In the genomic region with DNA sequence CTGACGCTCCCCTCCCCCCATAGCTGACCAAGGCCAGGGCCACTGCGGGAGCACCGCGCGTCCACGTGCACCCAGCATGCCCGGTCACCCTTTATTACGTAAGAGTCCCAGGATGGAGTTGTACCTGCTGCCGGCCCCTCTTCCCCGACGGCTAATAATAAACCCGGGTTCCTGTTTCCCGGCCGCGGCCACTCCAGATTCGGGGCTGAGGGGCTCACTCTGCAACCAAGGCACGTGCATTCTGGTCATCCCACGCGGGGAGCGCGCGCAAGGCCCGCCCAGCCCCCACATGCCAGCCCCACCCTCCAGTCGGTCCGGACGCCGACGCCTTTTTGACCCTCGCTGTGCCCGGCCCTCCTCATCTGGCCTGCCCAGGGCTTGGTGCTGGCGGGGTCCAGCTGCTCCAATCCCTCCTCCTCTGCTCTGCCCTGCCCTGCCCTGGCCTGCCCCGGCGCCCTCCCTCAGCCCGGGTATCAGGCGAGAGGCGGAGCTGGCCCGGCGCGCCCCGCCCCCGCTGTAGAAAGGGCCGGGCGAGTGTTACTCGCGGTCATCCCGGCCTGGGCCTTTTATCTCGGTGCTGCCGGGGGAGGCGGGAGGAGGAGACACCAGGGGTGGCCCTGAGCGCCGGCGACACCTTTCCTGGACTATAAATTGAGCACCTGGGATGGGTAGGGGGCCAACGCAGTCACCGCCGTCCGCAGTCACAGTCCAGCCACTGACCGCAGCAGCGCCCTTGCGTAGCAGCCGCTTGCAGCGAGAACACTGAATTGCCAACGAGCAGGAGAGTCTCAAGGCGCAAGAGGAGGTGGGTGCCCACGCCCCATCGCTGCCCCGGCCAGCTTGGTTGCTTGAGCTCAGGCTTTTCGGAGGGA, we compare ENCODE assay signal across 8 cellular contexts. TPM values are rescaled to one million over a fixed set of nuclear protein-coding genes. Genes with fewer than 3 reads are reported as not detected.
A peak's percentile ranks its signal among the peaks of the same experiment; 100 is the strongest.
DNase-seq lines count a peak whose midpoint lies in the region; ATAC-seq and TF ChIP-seq lines count a peak whose summit lies in the region.

No MANE protein-coding gene starts in this region.

- H3K27ac Mint-ChIP-seq in WTC11 (peak overlapping the region; percentile 99), chondrocyte (ENCODE audit: unreplicated experiment) (peak overlapping the region; percentile 99)

- peaks cover 33% of the 10 kb centered on the region for H3K36me3 Mint-ChIP-seq in WTC11
- peaks cover 2% of the 10 kb centered on the region for H3K36me3 Mint-ChIP-seq in chondrocyte (ENCODE audit: low read depth)

- CTCF ChIA-PET in WTC11 (lab: Charles Lee): interaction anchor here (1.5 kb wide), 1 partner anchor 262 kb away, joined by 4 read pairs; no protein-coding TSS in a partner anchor

- POLR2A ChIA-PET in WTC11 (lab: Charles Lee): interaction anchor here (0.6 to 5.7 kb wide), 8 partner anchors 13 to 348 kb away, joined by 3 to 41 read pairs (median 4); no protein-coding TSS in a partner anchor

- no peaks in the 10 kb centered on the region for H3K27me3 Mint-ChIP-seq in WTC11 (ENCODE audit: low read depth)
- no peaks in the 10 kb centered on the region for H3K27me3 Mint-ChIP-seq in chondrocyte (ENCODE audit: low read depth)

- TF ChIP-seq CTCF in AG09319 (IDR thresholded peaks at IDR 0.05; ENCODE audit: low read depth, low read length): no peak
- TF ChIP-seq CTCF in WTC11 (IDR thresholded peaks at IDR 0.05): no peak
- no peak for TF ChIP-seq CTCF in chondrocyte (IDR thresholded peaks at IDR 0.05)

- H3K9me3 Mint-ChIP-seq in WTC11: no peaks in the 10 kb centered on the region
- H3K9me3 Mint-ChIP-seq in chondrocyte (ENCODE audit: low read depth): peaks cover 2% of the 10 kb centered on the region

- ATAC-seq in GM18873 (IDR thresholded peaks at IDR 0.05; ENCODE audit: low FRiP score, unreplicated experiment): peak; percentile 51
- ATAC-seq in HG03103 (IDR thresholded peaks at IDR 0.05; ENCODE audit: low read depth, unreplicated experiment): peak; percentile 44
- ATAC-seq in WTC11: peak; percentile 87

- H3K4me3 Mint-ChIP-seq in WTC11: peak overlapping the region; percentile 98
- H3K4me3 Mint-ChIP-seq in chondrocyte (ENCODE audit: unreplicated experiment): peak overlapping the region; percentile 96

- H3K4me1 Mint-ChIP-seq in WTC11 (peaks cover 26% of the 10 kb centered on the region), chondrocyte (ENCODE audit: low read depth) (peaks cover 38% of the 10 kb centered on the region)

- DNase-seq in AG09319 (ENCODE audit: extremely low read depth, low read depth) (peak; percentile 51), NCI-H2227 treated with DMSO at 0.1 percent for 48 hours (lab: John Stamatoyannopoulos, UW) (peak; percentile 76), WTC11 (ENCODE audit: low spot score) (peak; percentile 88), chondrocyte (ENCODE audit: low spot score) (peak; percentile 85), kidney tubule cell (ENCODE audit: low spot score) (peak; percentile 85)
- DNase-seq in stimulated activated CD4-positive, alpha-beta T cell treated with anti-CD3 and anti-CD28 coated beads, Interleukin-15, amount 100 ng/mL, for 24 hours: peak; percentile 86

TF ChIP-seq in WTC11, 78 proteins besides CTCF, POLR2A, EP300 and RAD21 (continues in another document):
- TF ChIP-seq AFF4 (CRISPR knock-in tag; IDR thresholded peaks at IDR 0.05; ENCODE audit: borderline replicate concordance) (peak; percentile 93), ZNF121 (CRISPR knock-in tag; IDR thresholded peaks at IDR 0.05) (0 out of 2 replicates have a peak, but pooled peaks have one; percentile 6), FOXP1 (CRISPR knock-in tag; IDR thresholded peaks at IDR 0.05; ENCODE audit: borderline replicate concordance) (peak; percentile 53), SP1 (CRISPR knock-in tag; conservative IDR thresholded peaks at IDR 0.05) (peak; percentile 64; the same call in 1 of the 2 replicates), MYBL2 (CRISPR knock-in tag; IDR thresholded peaks at IDR 0.05) (peak; percentile 50; the same call in 1 of the 2 replicates), SMAD3 (CRISPR knock-in tag; IDR thresholded peaks at IDR 0.05; ENCODE audit: borderline replicate concordance) (0 out of 2 replicates have a peak, but pooled peaks have one; percentile 24), FOXP4 (CRISPR knock-in tag; IDR thresholded peaks at IDR 0.05) (peak; percentile 29; the same call in 1 of the 2 replicates), HMGXB4 (CRISPR knock-in tag; IDR thresholded peaks at IDR 0.05) (peak; percentile 64; the same call in 1 of the 2 replicates), ATF1 (CRISPR knock-in tag; IDR thresholded peaks at IDR 0.05) (no peak), USF1 (CRISPR knock-in tag; IDR thresholded peaks at IDR 0.05) (peak; percentile 46), MLX (CRISPR knock-in tag; IDR thresholded peaks at IDR 0.05) (no peak)

RNA-seq across cellular contexts. Expression of gene MID1IP1, which starts 2.6 kb away (rescaled TPM):
- total RNA-seq in WTC11 (2021): 118 to 132 TPM (median 131 TPM) in 3 replicates
- 14.7 to 36.0 TPM (median 32.7 TPM) in 3 replicates for total RNA-seq in chondrocyte

Comparison
In these comparisons a context has a peak if more than half of its experiments do, and no peak if none do; other contexts are left out.
1. Peak in every context shown above with its lines: DNase-seq and ATAC-seq.